Comparison of ENCODE assay signal across 18 cellular contexts in genomic region chr16:29182501-29182900, GRCh38.
"Had no signal": no experiment of that assay in that cellular context is flagged by ENCODE, and none has a peak within 500 bp of the region (broad histone marks: within the 10 kb centered on the region; RNA-seq: fewer than 3 reads in every experiment).

No MANE protein-coding gene starts in this region.

- H3K4me1 ChIP-seq: prostate gland had no signal

- DNase-seq: activated naive CD4-positive, alpha-beta T cell; activated naive CD8-positive, alpha-beta T cell treated with anti-CD3 and anti-CD28 coated beads for 36 hours; activated T-cell treated with anti-CD3 and anti-CD28 coated beads for 4 hours; amniotic stem cell; caudate nucleus; foreskin fibroblast; lower lobe of right lung; sigmoid colon; stimulated activated CD4-positive, alpha-beta T cell treated with anti-CD3 and anti-CD28 coated beads, Interleukin-4, amount 100 ng/mL, for 4 hours had no signal

- FAIRE-seq: colon had no signal

- H3K36me3 ChIP-seq: lower lobe of right lung, prostate gland, sigmoid colon, thoracic aorta had no signal

- H3K4me3 ChIP-seq: dorsolateral prefrontal cortex, lower lobe of right lung, prostate gland, sigmoid colon, thoracic aorta had no signal

- H3K9me3 ChIP-seq: lower lobe of right lung, prostate gland, sigmoid colon, thoracic aorta had no signal

- ATAC-seq: lower lobe of right lung; natural killer cell treated with Interleukin-12 subunit alpha and Interleukin-12 subunit beta and Interleukin-15 and Interleukin-18, amount 100 ng/mL, for 72 hours; SK-N-SH treated with all-trans-retinoic acid at 6 μM for 48 hours; T-cell; WTC11 had no signal

- H3K27ac ChIP-seq: dorsolateral prefrontal cortex, epithelial cell of prostate, lower lobe of right lung, prostate gland, thoracic aorta had no signal

- H3K27me3 ChIP-seq: dorsolateral prefrontal cortex, sigmoid colon had no signal
